Comparison of ENCODE assay signal across 9 cellular contexts in genomic region chr11:12195773-12196172, GRCh38.
DNase-seq lines count a peak whose midpoint lies in the region; ATAC-seq and TF ChIP-seq lines count a peak whose summit lies in the region.
"Had no signal": no experiment of that assay in that cellular context is flagged by ENCODE, and none has a peak within 500 bp of the region (broad histone marks: within the 10 kb centered on the region; RNA-seq: fewer than 3 reads in every experiment).

No MANE protein-coding gene starts in this region.

- no peak overlapping the region for H3K4me2 ChIP-seq in osteoblast (ENCODE audit: insufficient read depth, low read length)

- H4K20me1 ChIP-seq in osteoblast (ENCODE audit: insufficient read depth, low read length), result no peaks in the 10 kb centered on the region

- H3K27me3 ChIP-seq in osteoblast (ENCODE audit: insufficient read depth, low read length), result no peaks in the 10 kb centered on the region
- H3K27me3 ChIP-seq in MG63, result no peaks in the 10 kb centered on the region
- H3K27me3 ChIP-seq: neutrophil had no signal

- peaks cover 49% of the 10 kb centered on the region for H3K4me1 ChIP-seq in osteoblast (ENCODE audit: insufficient read depth, low read length)

- ATAC-seq in GM18909 (IDR thresholded peaks at IDR 0.05; ENCODE audit: poor library complexity, unreplicated experiment) (peak; percentile 87), HG03066 (IDR thresholded peaks at IDR 0.05; ENCODE audit: low read depth, unreplicated experiment) (peak; percentile 86), SK-N-SH treated with all-trans-retinoic acid at 6 μM for 48 hours (no peak)

- H3K27ac ChIP-seq in osteoblast (ENCODE audit: low read depth, low read length), result peak overlapping the region; percentile 99
- H3K27ac ChIP-seq: neutrophil had no signal

- no peak overlapping the region for H2AFZ ChIP-seq in osteoblast (ENCODE audit: low read length)

- TF ChIP-seq CTCF in osteoblast (IDR thresholded peaks at IDR 0.05; ENCODE audit: extremely low read depth, low read depth, low read length), result no peak

- DNase-seq in activated CD8-positive, alpha-beta memory T cell treated with anti-CD3 and anti-CD28 coated beads for 24 hours, result peak; percentile 70
- no peak for DNase-seq in osteoblast (ENCODE audit: insufficient read length, low spot score, missing footprints)
- no peak for DNase-seq in MG63
- DNase-seq in middle frontal gyrus (ENCODE audit: extremely low spot score, low spot score), result no peak
- DNase-seq in putamen (ENCODE audit: low spot score), result no peak

- H3K4me3 ChIP-seq in osteoblast (ENCODE audit: insufficient read depth, low read length) (no peak overlapping the region), MG63 (no peak overlapping the region)

- H3K79me2 ChIP-seq in osteoblast (ENCODE audit: insufficient read depth, low read length), result peaks cover 74% of the 10 kb centered on the region

- H3K36me3 ChIP-seq in osteoblast (ENCODE audit: insufficient read depth, low read length) (peaks cover 55% of the 10 kb centered on the region), MG63 (peaks cover 10% of the 10 kb centered on the region)
- H3K36me3 ChIP-seq: neutrophil had no signal

- H3K9me3 ChIP-seq in osteoblast (ENCODE audit: low read depth, low read length), result no peaks in the 10 kb centered on the region
- no peaks in the 10 kb centered on the region for H3K9me3 ChIP-seq in MG63
- H3K9me3 ChIP-seq: neutrophil had no signal

TF ChIP-seq in SK-N-SH treated with all-trans-retinoic acid at 6 μM for 48 hours, 23 proteins besides CTCF, POLR2A, EP300 and RAD21:
- TF ChIP-seq CSDC2 (CRISPR knock-in tag; IDR thresholded peaks at IDR 0.05) (no peak), OSR1 (CRISPR knock-in tag; IDR thresholded peaks at IDR 0.05) (no peak), BACH2 (CRISPR knock-in tag; IDR thresholded peaks at IDR 0.05; ENCODE audit: borderline replicate concordance) (no peak)
TF ChIP-seq in SK-N-SH treated with all-trans-retinoic acid at 6 μM for 48 hours: peak in this region for 0.
